In genomic region chr5:126469925-126470324, GRCh38 we compare ENCODE assay signal across 18 cellular contexts.
"Had no signal": no experiment of that assay in that cellular context is flagged by ENCODE, and none has a peak within 500 bp of the region (broad histone marks: within the 10 kb centered on the region; RNA-seq: fewer than 3 reads in every experiment).

No MANE protein-coding gene starts in this region.

- DNase-seq: activated CD4-positive, alpha-beta memory T cell treated with anti-CD3 and anti-CD28 coated beads, Interleukin-2, amount 10 ng/mL, durations not matched to agents 7 days and 5 days; activated CD8-positive, alpha-beta memory T cell treated with anti-CD3 and anti-CD28 coated beads, Interleukin-2, amount 50 U/mL, for 4 hours; activated naive CD8-positive, alpha-beta T cell treated with anti-CD3 and anti-CD28 coated beads, Interleukin-2, amount 10 ng/mL, durations not matched to agents 7 days and 5 days; activated T-cell treated with anti-CD3 and anti-CD28 coated beads, Interleukin-2, amount 50 U/mL, for 72 hours; effector CD4-positive, alpha-beta T cell; stimulated activated CD4-positive, alpha-beta T cell treated with anti-CD3 and anti-CD28 coated beads, Interleukin-2, amount 100 ng/mL, for 24 hours; stimulated activated naive B cell treated with anti-CD40 and anti-IgM and Interleukin-4, amounts not matched to agents 10 μg/mL and 1 μg/mL and 100 μg/mL, for 72 hours; T-cell; trophoblast cell had no signal

- H3K9me3 ChIP-seq: gastroesophageal sphincter, neutrophil had no signal

- ATAC-seq: activated T-cell treated with anti-CD3 and anti-CD28 coated beads, Interleukin-2, amount 50 U/mL, for 72 hours; sciatic nerve; stimulated activated naive B cell treated with anti-CD40 and anti-IgM and Interleukin-4, amounts not matched to agents 10 μg/mL and 1 μg/mL and 100 μg/mL, for 72 hours; T-cell had no signal

- H3K36me3 ChIP-seq: cardiac muscle cell, neutrophil had no signal

- H3K4me3 Mint-ChIP-seq: activated CD4-positive, alpha-beta memory T cell treated with anti-CD3 and anti-CD28 coated beads, Interleukin-2, amount 10 ng/mL, durations not matched to agents 7 days and 5 days; activated naive CD8-positive, alpha-beta T cell treated with anti-CD3 and anti-CD28 coated beads, Interleukin-2, amount 10 ng/mL, durations not matched to agents 7 days and 5 days; activated T-cell treated with anti-CD3 and anti-CD28 coated beads, Interleukin-2, amount 50 U/mL, for 72 hours; stimulated activated naive B cell treated with anti-CD40 and anti-IgM and Interleukin-4, amounts not matched to agents 10 μg/mL and 1 μg/mL and 100 μg/mL, for 72 hours; T-cell had no signal

- FAIRE-seq: astrocyte, endothelial cell of umbilical vein had no signal

- H3K27ac Mint-ChIP-seq: activated CD4-positive, alpha-beta memory T cell treated with anti-CD3 and anti-CD28 coated beads, Interleukin-2, amount 10 ng/mL, durations not matched to agents 7 days and 5 days; activated naive CD8-positive, alpha-beta T cell treated with anti-CD3 and anti-CD28 coated beads, Interleukin-2, amount 10 ng/mL, durations not matched to agents 7 days and 5 days; activated T-cell treated with anti-CD3 and anti-CD28 coated beads, Interleukin-2, amount 50 U/mL, for 72 hours; stimulated activated naive B cell treated with anti-CD40 and anti-IgM and Interleukin-4, amounts not matched to agents 10 μg/mL and 1 μg/mL and 100 μg/mL, for 72 hours; T-cell had no signal

- H3K4me1 Mint-ChIP-seq: activated CD4-positive, alpha-beta memory T cell treated with anti-CD3 and anti-CD28 coated beads, Interleukin-2, amount 10 ng/mL, durations not matched to agents 7 days and 5 days; stimulated activated naive B cell treated with anti-CD40 and anti-IgM and Interleukin-4, amounts not matched to agents 10 μg/mL and 1 μg/mL and 100 μg/mL, for 72 hours had no signal

- H3K4me3 ChIP-seq: cardiac muscle cell, coronary artery, gastroesophageal sphincter, SK-N-MC had no signal

- H3K27me3 Mint-ChIP-seq: activated CD4-positive, alpha-beta memory T cell treated with anti-CD3 and anti-CD28 coated beads, Interleukin-2, amount 10 ng/mL, durations not matched to agents 7 days and 5 days; activated naive CD8-positive, alpha-beta T cell treated with anti-CD3 and anti-CD28 coated beads, Interleukin-2, amount 10 ng/mL, durations not matched to agents 7 days and 5 days; stimulated activated naive B cell treated with anti-CD40 and anti-IgM and Interleukin-4, amounts not matched to agents 10 μg/mL and 1 μg/mL and 100 μg/mL, for 72 hours; T-cell had no signal

- H3K36me3 Mint-ChIP-seq: stimulated activated naive B cell treated with anti-CD40 and anti-IgM and Interleukin-4, amounts not matched to agents 10 μg/mL and 1 μg/mL and 100 μg/mL, for 72 hours had no signal

- H3K27ac ChIP-seq: cardiac muscle cell, coronary artery, neutrophil, SK-N-MC, VCaP had no signal

- H3K27me3 ChIP-seq: cardiac muscle cell, gastroesophageal sphincter, neutrophil had no signal

- H3K9me3 Mint-ChIP-seq: activated CD4-positive, alpha-beta memory T cell treated with anti-CD3 and anti-CD28 coated beads, Interleukin-2, amount 10 ng/mL, durations not matched to agents 7 days and 5 days; activated naive CD8-positive, alpha-beta T cell treated with anti-CD3 and anti-CD28 coated beads, Interleukin-2, amount 10 ng/mL, durations not matched to agents 7 days and 5 days; activated T-cell treated with anti-CD3 and anti-CD28 coated beads, Interleukin-2, amount 50 U/mL, for 72 hours; stimulated activated naive B cell treated with anti-CD40 and anti-IgM and Interleukin-4, amounts not matched to agents 10 μg/mL and 1 μg/mL and 100 μg/mL, for 72 hours; T-cell had no signal
